Comparison of ENCODE assay signal across 21 cellular contexts in genomic region chr2:214066847-214067246, GRCh38.
DNase-seq lines count a peak whose midpoint lies in the region; TF ChIP-seq lines count a peak whose summit lies in the region.
"Had no signal": no experiment of that assay in that cellular context is flagged by ENCODE, and none has a peak within 500 bp of the region (broad histone marks: within the 10 kb centered on the region; RNA-seq: fewer than 3 reads in every experiment).

No MANE protein-coding gene starts in this region.

- DNase-seq in COR-L47 (lab: John Stamatoyannopoulos, UW) (peak; percentile 69), ELF-1 (ENCODE audit: low read depth, low spot score) (peak; percentile 7), NCI-H345 (lab: John Stamatoyannopoulos, UW) (peak; percentile 81), glutamatergic neuron (peak; percentile 14), ACHN (no peak), superior temporal gyrus (ENCODE audit: extremely low spot score) (no peak), DMS153 (lab: John Stamatoyannopoulos, UW) (no peak), MV-4-11 (lab: John Stamatoyannopoulos, UW) (no peak)
- DNase-seq: CD8-positive, alpha-beta T cell; DMS 273 treated with DMSO at 0.1 percent for 48 hours; DMS79 treated with DMSO at 0.1 percent for 48 hours; H9; KBM-7; MG63; NCI-H187 treated with DMSO at 0.1 percent for 48 hours; NCI-H2107; NCI-H510A; NCI-H774; SJCRH30; T-cell had no signal

- in situ Hi-C loops in ACHN (cut with HindIII; ENCODE audit: low pct_ligation_motif_present, low pct_unique_long_range_greater_than_20kb, low sequenced_read_pairs) = no loop called here

- no peak overlapping the region for H3K27ac Mint-ChIP-seq in glutamatergic neuron (ENCODE audit: unreplicated experiment)
- H3K27ac Mint-ChIP-seq: B cell; CD8-positive, alpha-beta T cell; H9; T-cell had no signal

- H3K4me3 Mint-ChIP-seq in glutamatergic neuron (ENCODE audit: unreplicated experiment) = no peak overlapping the region
- H3K4me3 Mint-ChIP-seq: B cell; CD8-positive, alpha-beta T cell; H9; T-cell had no signal

- H3K9me3 Mint-ChIP-seq in glutamatergic neuron (ENCODE audit: unreplicated experiment) = no peaks in the 10 kb centered on the region
- H3K9me3 Mint-ChIP-seq: CD8-positive, alpha-beta T cell; H9 had no signal

- H3K4me1 Mint-ChIP-seq in glutamatergic neuron (ENCODE audit: low read depth, unreplicated experiment) = peaks cover 2% of the 10 kb centered on the region
- H3K4me1 Mint-ChIP-seq: B cell, T-cell had no signal

- H3K27me3 Mint-ChIP-seq in glutamatergic neuron (ENCODE audit: unreplicated experiment) = no peaks in the 10 kb centered on the region
- H3K27me3 Mint-ChIP-seq: B cell, T-cell had no signal

- TF ChIP-seq CTCF in glutamatergic neuron (IDR thresholded peaks at IDR 0.05; ENCODE audit: partially characterized antibody, unreplicated experiment) = no peak

- H3K36me3 Mint-ChIP-seq in glutamatergic neuron (ENCODE audit: unreplicated experiment) = no peaks in the 10 kb centered on the region
- H3K36me3 Mint-ChIP-seq: CD8-positive, alpha-beta T cell; T-cell had no signal

Comparison
In these comparisons a context has a peak if more than half of its experiments do, and no peak if none do; other contexts are left out.
1. DNase-seq: peak in COR-L47 (single experiment), ELF-1 (single experiment), NCI-H345 (single experiment) and glutamatergic neuron (single experiment); none in ACHN (single experiment), superior temporal gyrus (single experiment), DMS153 (single experiment) and MV-4-11 (single experiment).